ENCODE assay signal across 9 cellular contexts in the genomic region with DNA sequence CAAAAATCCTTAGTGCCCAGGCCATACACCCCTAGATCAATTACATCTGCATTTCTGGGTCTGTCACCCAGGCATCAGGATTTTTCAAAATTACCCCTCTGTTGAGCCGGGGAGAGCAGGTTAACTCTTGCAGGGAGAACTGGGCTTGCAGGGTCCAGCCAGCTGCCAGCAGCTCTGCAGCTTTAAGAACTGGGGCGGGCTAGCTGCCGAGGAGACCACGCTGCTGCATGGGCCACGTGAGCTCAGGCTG. TPM values are rescaled to one million over a fixed set of nuclear protein-coding genes. Genes with fewer than 3 reads are reported as not detected.
DNase-seq lines count a peak whose midpoint lies in the region; ATAC-seq and TF ChIP-seq lines count a peak whose summit lies in the region.
"Had no signal": no experiment of that assay in that cellular context is flagged by ENCODE, and none has a peak within 500 bp of the region (broad histone marks: within the 10 kb centered on the region; RNA-seq: fewer than 3 reads in every experiment).

A gene with protein sequence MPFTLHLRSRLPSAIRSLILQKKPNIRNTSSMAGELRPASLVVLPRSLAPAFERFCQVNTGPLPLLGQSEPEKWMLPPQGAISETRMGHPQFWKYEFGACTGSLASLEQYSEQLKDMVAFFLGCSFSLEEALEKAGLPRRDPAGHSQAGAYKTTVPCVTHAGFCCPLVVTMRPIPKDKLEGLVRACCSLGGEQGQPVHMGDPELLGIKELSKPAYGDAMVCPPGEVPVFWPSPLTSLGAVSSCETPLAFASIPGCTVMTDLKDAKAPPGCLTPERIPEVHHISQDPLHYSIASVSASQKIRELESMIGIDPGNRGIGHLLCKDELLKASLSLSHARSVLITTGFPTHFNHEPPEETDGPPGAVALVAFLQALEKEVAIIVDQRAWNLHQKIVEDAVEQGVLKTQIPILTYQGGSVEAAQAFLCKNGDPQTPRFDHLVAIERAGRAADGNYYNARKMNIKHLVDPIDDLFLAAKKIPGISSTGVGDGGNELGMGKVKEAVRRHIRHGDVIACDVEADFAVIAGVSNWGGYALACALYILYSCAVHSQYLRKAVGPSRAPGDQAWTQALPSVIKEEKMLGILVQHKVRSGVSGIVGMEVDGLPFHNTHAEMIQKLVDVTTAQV (plus strand): TSS at position 245 of the 250 bp plus-strand sequence. CDS start 46,222 bp downstream, outside the sequence.

- no peak for TF ChIP-seq CTCF in right lobe of liver (IDR thresholded peaks at IDR 0.05)

- H3K4me3 ChIP-seq in right lobe of liver, result peak within 1 kb of the TSS; percentile 45 to 80 (median 72)
- H3K4me3 ChIP-seq: SK-N-MC had no signal

- no peaks in the 10 kb centered on the region for H3K27me3 ChIP-seq in right lobe of liver

- intact Hi-C loops in right lobe of liver (cut with DNase I), result no loop called here

- ATAC-seq in GM18858 (IDR thresholded peaks at IDR 0.05; ENCODE audit: unreplicated experiment) (peak; percentile 34), HG03103 (IDR thresholded peaks at IDR 0.05; ENCODE audit: low read depth, unreplicated experiment) (peak; percentile 55), right lobe of liver (peak; percentile 87 to 94 (median 92))
- no peak for ATAC-seq in stimulated activated memory B cell treated with anti-CD40 and anti-IgM and Interleukin-4, amounts not matched to agents 10 μg/mL and 1 μg/mL and 100 μg/mL, for 72 hours

- H3K4me1 ChIP-seq in right lobe of liver, result peaks cover 0 to 29% (median 8%) of the 10 kb centered on the region in 4 donors

- H3K36me3 ChIP-seq in right lobe of liver, result no peaks in the 10 kb centered on the region

- H3K9me3 ChIP-seq in right lobe of liver, result no peaks in the 10 kb centered on the region

- WGBS in right lobe of liver (ENCODE audit: insufficient coverage, low coverage, low lambda C conversion rate, missing lambda C conversion rate), result no CpG with 5 or more reads among the region's 5 CpGs

- H3K36me3 Mint-ChIP-seq in stimulated activated memory B cell treated with anti-CD40 and anti-IgM and Interleukin-4, amounts not matched to agents 10 μg/mL and 1 μg/mL and 100 μg/mL, for 72 hours, result peaks cover 19% of the 10 kb centered on the region

- peaks cover 65% of the 10 kb centered on the region for H3K4me1 Mint-ChIP-seq in stimulated activated memory B cell treated with anti-CD40 and anti-IgM and Interleukin-4, amounts not matched to agents 10 μg/mL and 1 μg/mL and 100 μg/mL, for 72 hours

- DNase-seq in AG08395 (ENCODE audit: low spot score) (peak; percentile 89), RKO (ENCODE audit: low spot score) (peak; percentile 87), dedifferentiated amniotic fluid mesenchymal stem cell (ENCODE audit: extremely low spot score) (peak; percentile 51), right lobe of liver (peak; percentile 83 to 89 (median 89)), OCI-M1 (lab: John Stamatoyannopoulos, UW) (no peak)

- no peaks in the 10 kb centered on the region for H3K9me3 Mint-ChIP-seq in stimulated activated memory B cell treated with anti-CD40 and anti-IgM and Interleukin-4, amounts not matched to agents 10 μg/mL and 1 μg/mL and 100 μg/mL, for 72 hours

- H3K27ac Mint-ChIP-seq in stimulated activated memory B cell treated with anti-CD40 and anti-IgM and Interleukin-4, amounts not matched to agents 10 μg/mL and 1 μg/mL and 100 μg/mL, for 72 hours, result peak within 1 kb of the TSS; percentile 98

- peak within 1 kb of the TSS; percentile 90 for H3K4me3 Mint-ChIP-seq in stimulated activated memory B cell treated with anti-CD40 and anti-IgM and Interleukin-4, amounts not matched to agents 10 μg/mL and 1 μg/mL and 100 μg/mL, for 72 hours

- no peaks in the 10 kb centered on the region for H3K27me3 Mint-ChIP-seq in stimulated activated memory B cell treated with anti-CD40 and anti-IgM and Interleukin-4, amounts not matched to agents 10 μg/mL and 1 μg/mL and 100 μg/mL, for 72 hours

- no peak for TF ChIP-seq POLR2A in right lobe of liver (IDR thresholded peaks at IDR 0.05)

- H3K27ac ChIP-seq in right lobe of liver, result peak within 1 kb of the TSS; percentile 91 to 96 (median 93)
- H3K27ac ChIP-seq: SK-N-MC had no signal

RNA-seq across cellular contexts. Expression of the gene that starts here (rescaled TPM):
- 10 to 100 TPM; 26.7 to 55.6 (median 39.8) TPM for total RNA-seq in right lobe of liver
